ENCODE assay signal across 1 cellular context in the genomic region with DNA sequence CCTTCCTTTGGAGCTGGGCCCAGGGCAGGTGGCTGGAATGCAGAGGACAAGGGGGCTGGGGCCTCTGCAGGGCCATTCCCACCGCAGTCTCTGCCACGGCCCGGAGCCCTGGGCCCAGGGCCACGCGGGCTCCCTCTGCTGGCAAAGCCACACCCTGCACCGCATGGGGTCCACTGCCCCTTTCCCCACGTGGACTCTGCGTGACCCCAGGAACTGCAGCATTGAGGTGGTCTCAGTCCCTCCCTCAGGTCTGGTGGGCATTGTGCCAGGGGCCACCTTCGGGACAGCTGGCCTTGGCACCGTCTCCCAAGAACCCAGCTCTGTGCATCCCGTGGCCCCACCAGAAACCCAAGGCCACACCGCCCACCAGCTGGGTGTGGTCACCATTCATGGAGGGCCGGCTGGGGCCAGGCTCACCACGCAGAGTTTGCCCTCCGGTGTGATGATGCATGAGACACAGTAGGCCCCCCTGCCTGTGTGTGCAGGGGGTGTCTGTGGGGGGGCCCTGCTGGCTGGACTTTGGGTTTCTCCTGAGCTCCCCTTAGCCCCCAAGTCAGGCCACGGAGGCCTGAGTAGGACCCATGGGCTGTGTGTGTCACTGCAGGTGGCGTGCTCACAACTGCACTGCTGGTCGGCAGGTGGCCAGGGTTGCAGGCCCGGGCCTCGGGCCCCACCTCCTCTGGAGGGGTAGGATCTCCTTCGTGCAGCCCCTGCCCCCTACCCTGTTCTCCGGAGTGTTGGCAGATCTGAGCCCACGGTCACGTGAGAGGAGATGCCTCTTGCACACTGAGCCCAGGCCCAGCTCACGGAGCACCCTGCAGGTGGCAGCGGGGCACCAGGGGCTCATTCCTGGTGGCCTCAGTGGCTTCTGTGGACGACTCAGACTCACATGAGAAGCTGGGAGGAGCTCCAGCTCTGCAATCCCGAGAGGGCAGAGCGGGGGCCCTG.
TF ChIP-seq lines count a peak whose summit lies in the region.

No MANE protein-coding gene starts in this region.

TF ChIP-seq in K562, 482 proteins besides CTCF, POLR2A, EP300 and RAD21 (continued from another document):
- TF ChIP-seq, protein P1, sequence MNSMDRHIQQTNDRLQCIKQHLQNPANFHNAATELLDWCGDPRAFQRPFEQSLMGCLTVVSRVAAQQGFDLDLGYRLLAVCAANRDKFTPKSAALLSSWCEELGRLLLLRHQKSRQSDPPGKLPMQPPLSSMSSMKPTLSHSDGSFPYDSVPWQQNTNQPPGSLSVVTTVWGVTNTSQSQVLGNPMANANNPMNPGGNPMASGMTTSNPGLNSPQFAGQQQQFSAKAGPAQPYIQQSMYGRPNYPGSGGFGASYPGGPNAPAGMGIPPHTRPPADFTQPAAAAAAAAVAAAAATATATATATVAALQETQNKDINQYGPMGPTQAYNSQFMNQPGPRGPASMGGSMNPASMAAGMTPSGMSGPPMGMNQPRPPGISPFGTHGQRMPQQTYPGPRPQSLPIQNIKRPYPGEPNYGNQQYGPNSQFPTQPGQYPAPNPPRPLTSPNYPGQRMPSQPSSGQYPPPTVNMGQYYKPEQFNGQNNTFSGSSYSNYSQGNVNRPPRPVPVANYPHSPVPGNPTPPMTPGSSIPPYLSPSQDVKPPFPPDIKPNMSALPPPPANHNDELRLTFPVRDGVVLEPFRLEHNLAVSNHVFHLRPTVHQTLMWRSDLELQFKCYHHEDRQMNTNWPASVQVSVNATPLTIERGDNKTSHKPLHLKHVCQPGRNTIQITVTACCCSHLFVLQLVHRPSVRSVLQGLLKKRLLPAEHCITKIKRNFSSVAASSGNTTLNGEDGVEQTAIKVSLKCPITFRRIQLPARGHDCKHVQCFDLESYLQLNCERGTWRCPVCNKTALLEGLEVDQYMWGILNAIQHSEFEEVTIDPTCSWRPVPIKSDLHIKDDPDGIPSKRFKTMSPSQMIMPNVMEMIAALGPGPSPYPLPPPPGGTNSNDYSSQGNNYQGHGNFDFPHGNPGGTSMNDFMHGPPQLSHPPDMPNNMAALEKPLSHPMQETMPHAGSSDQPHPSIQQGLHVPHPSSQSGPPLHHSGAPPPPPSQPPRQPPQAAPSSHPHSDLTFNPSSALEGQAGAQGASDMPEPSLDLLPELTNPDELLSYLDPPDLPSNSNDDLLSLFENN (IDR thresholded peaks at IDR 0.05; ENCODE audit: low read depth in 2 of 2, low read length in 2 of 2) = no peak
- TF ChIP-seq CBX8 (IDR thresholded peaks at IDR 0.05; ENCODE audit: borderline replicate concordance, extremely low read depth, low read depth, low read length, poor library complexity, severe bottlenecking) (no peak), BRCA1 (IDR thresholded peaks at IDR 0.05) (no peak), BRCA1 (CRISPR knock-in tag; IDR thresholded peaks at IDR 0.05) (no peak), ZNF24 (IDR thresholded peaks at IDR 0.05) (no peak), ZSCAN29 (IDR thresholded peaks at IDR 0.05) (no peak), IRF2 (CRISPR knock-in tag; IDR thresholded peaks at IDR 0.05) (no peak), SMAD4 (CRISPR knock-in tag; conservative IDR thresholded peaks at IDR 0.05) (no peak; the same call in 1 of the 2 replicates), GABPA (tag; conservative IDR thresholded peaks at IDR 0.05; ENCODE audit: low read depth) (no peak), ZKSCAN3 (CRISPR knock-in tag; IDR thresholded peaks at IDR 0.05) (no peak), TAL1 (IDR thresholded peaks at IDR 0.05) (no peak), SMARCC2 (IDR thresholded peaks at IDR 0.05; ENCODE audit: low read depth) (no peak), ZEB2 (IDR thresholded peaks at IDR 0.05) (no peak), ZFP1 (CRISPR knock-in tag; IDR thresholded peaks at IDR 0.05) (no peak), FUS (optimal IDR thresholded peaks at IDR 0.05; ENCODE audit: low read depth, low read length) (no peak), PRPF4 (IDR thresholded peaks at IDR 0.05; ENCODE audit: insufficient read depth, low read depth, low read length, poor library complexity, severe bottlenecking) (no peak), FOS (IDR thresholded peaks at IDR 0.05; ENCODE audit: extremely low read depth, insufficient read length) (no peak), FIP1L1 (IDR thresholded peaks at IDR 0.05; ENCODE audit: low read depth, low read length, poor library complexity, severe bottlenecking) (peak; percentile 75), MYNN (IDR thresholded peaks at IDR 0.05) (no peak), MYNN (CRISPR knock-in tag; IDR thresholded peaks at IDR 0.05) (no peak), PPARD (CRISPR knock-in tag; IDR thresholded peaks at IDR 0.05) (no peak), LCOR (CRISPR knock-in tag; IDR thresholded peaks at IDR 0.05) (peak; percentile 81; the same call in 1 of the 2 replicates), MYBL2 (IDR thresholded peaks at IDR 0.05; ENCODE audit: low read depth) (no peak), MYBL2 (CRISPR knock-in tag; IDR thresholded peaks at IDR 0.05; ENCODE audit: borderline replicate concordance) (no peak), ZNF445 (CRISPR knock-in tag; IDR thresholded peaks at IDR 0.05; ENCODE audit: low read depth) (no peak), LEF1 (IDR thresholded peaks at IDR 0.05) (no peak), CBFA2T2 (conservative IDR thresholded peaks at IDR 0.05) (no peak), MTA2 (IDR thresholded peaks at IDR 0.05; ENCODE audit: low read depth) (no peak), FOXA3 (CRISPR knock-in tag; conservative IDR thresholded peaks at IDR 0.05 in 1 of 2, IDR thresholded peaks at IDR 0.05 in 1 of 2) (0 out of 4 replicates have a peak, but pooled peaks of 1 of the 2 experiments have one; percentile 20)
- TF ChIP-seq, protein P2, sequence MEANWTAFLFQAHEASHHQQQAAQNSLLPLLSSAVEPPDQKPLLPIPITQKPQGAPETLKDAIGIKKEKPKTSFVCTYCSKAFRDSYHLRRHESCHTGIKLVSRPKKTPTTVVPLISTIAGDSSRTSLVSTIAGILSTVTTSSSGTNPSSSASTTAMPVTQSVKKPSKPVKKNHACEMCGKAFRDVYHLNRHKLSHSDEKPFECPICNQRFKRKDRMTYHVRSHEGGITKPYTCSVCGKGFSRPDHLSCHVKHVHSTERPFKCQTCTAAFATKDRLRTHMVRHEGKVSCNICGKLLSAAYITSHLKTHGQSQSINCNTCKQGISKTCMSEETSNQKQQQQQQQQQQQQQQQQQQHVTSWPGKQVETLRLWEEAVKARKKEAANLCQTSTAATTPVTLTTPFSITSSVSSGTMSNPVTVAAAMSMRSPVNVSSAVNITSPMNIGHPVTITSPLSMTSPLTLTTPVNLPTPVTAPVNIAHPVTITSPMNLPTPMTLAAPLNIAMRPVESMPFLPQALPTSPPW (CRISPR knock-in tag; IDR thresholded peaks at IDR 0.05) = peak; percentile 49; the same call in 1 of the 2 replicates
- TF ChIP-seq, protein P3, sequence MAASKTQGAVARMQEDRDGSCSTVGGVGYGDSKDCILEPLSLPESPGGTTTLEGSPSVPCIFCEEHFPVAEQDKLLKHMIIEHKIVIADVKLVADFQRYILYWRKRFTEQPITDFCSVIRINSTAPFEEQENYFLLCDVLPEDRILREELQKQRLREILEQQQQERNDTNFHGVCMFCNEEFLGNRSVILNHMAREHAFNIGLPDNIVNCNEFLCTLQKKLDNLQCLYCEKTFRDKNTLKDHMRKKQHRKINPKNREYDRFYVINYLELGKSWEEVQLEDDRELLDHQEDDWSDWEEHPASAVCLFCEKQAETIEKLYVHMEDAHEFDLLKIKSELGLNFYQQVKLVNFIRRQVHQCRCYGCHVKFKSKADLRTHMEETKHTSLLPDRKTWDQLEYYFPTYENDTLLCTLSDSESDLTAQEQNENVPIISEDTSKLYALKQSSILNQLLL (CRISPR knock-in tag; IDR thresholded peaks at IDR 0.05; ENCODE audit: borderline replicate concordance) = no peak
- TF ChIP-seq, protein P4, sequence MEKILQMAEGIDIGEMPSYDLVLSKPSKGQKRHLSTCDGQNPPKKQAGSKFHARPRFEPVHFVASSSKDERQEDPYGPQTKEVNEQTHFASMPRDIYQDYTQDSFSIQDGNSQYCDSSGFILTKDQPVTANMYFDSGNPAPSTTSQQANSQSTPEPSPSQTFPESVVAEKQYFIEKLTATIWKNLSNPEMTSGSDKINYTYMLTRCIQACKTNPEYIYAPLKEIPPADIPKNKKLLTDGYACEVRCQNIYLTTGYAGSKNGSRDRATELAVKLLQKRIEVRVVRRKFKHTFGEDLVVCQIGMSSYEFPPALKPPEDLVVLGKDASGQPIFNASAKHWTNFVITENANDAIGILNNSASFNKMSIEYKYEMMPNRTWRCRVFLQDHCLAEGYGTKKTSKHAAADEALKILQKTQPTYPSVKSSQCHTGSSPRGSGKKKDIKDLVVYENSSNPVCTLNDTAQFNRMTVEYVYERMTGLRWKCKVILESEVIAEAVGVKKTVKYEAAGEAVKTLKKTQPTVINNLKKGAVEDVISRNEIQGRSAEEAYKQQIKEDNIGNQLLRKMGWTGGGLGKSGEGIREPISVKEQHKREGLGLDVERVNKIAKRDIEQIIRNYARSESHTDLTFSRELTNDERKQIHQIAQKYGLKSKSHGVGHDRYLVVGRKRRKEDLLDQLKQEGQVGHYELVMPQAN (IDR thresholded peaks at IDR 0.05; ENCODE audit: borderline replicate concordance) = peak; percentile 83
